1 cellular context compared by ENCODE assay signal in genomic region chr13:24165746-24166145, GRCh38.
TF ChIP-seq lines count a peak whose summit lies in the region.

No MANE protein-coding gene starts in this region.

TF ChIP-seq in HepG2, 621 proteins besides CTCF, POLR2A, EP300 and RAD21 (continued from another document):
- TF ChIP-seq PRDM4 (CRISPR knock-in tag; IDR thresholded peaks at IDR 0.05; ENCODE audit: borderline replicate concordance) (no peak), PHF21A (CRISPR knock-in tag; IDR thresholded peaks at IDR 0.05) (no peak), HDAC1 (CRISPR knock-in tag; IDR thresholded peaks at IDR 0.05) (no peak), POGZ (CRISPR knock-in tag; IDR thresholded peaks at IDR 0.05) (no peak)
